ENCODE assay signal across 25 cellular contexts in the genomic region with DNA sequence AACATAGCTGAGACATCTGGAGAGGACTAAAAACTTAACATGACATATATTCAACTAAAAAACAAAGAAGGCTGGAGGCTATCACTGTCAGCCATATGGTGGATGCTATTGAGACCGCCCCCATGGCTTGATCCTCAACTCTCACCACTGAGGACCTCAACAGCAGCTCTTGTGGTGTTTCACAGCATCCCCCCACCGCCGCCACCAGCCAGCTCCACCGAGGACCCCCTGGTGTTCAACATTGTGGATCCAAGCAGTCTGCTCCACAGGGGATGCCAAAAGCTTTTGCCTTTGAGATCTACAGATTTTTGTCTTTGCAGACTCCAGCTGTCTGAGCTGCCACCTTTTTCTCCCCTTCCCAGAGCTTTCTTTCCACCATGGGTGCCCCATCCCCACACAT.
"Had no signal": no experiment of that assay in that cellular context is flagged by ENCODE, and none has a peak within 500 bp of the region (broad histone marks: within the 10 kb centered on the region; RNA-seq: fewer than 3 reads in every experiment).

No MANE protein-coding gene starts in this region.

- H3K27ac Mint-ChIP-seq: activated CD4-positive, alpha-beta memory T cell treated with anti-CD3 and anti-CD28 coated beads, Interleukin-2, amount 10 ng/mL, durations not matched to agents 7 days and 5 days; activated CD4-positive, alpha-beta T cell treated with anti-CD3 and anti-CD28 coated beads for 36 hours; activated naive CD4-positive, alpha-beta T cell treated with anti-CD3 and anti-CD28 coated beads, Interleukin-2, amount 10 ng/mL, durations not matched to agents 7 days and 5 days; activated naive CD8-positive, alpha-beta T cell treated with anti-CD3 and anti-CD28 coated beads for 36 hours; activated T-helper 17 cell treated with anti-CD3 and anti-CD28 coated beads, Interleukin-2, amount 50 U/mL, for 72 hours; T-helper 17 cell had no signal

- H3K4me1 ChIP-seq: adrenal gland had no signal

- H3K27me3 ChIP-seq: adrenal gland had no signal

- DNase-seq: activated CD4-positive, alpha-beta memory T cell treated with anti-CD3 and anti-CD28 coated beads, Interleukin-2, amount 10 ng/mL, durations not matched to agents 7 days and 5 days; activated CD4-positive, alpha-beta T cell treated with anti-CD3 and anti-CD28 coated beads for 36 hours; activated CD4-positive, alpha-beta T cell treated with anti-CD3 and anti-CD28 coated beads, Interleukin-2, amount 50 U/mL, for 1 hour; activated gamma-delta T cell; activated naive CD4-positive, alpha-beta T cell treated with anti-CD3 and anti-CD28 coated beads, Interleukin-2, amount 10 ng/mL, durations not matched to agents 7 days and 5 days; activated naive CD8-positive, alpha-beta T cell treated with anti-CD3 and anti-CD28 coated beads for 36 hours; activated T-cell treated with anti-CD3 and anti-CD28 coated beads for 4 hours; activated T-cell treated with anti-CD3 and anti-CD28 coated beads, Interleukin-2, amount 50 U/mL, for 48 hours; adrenal gland; anterior cingulate cortex; Karpas-422; MM.1S; NCI-H1105; NCI-H1436; NCI-H1694 treated with DMSO at 0.1 percent for 48 hours; NCI-H2029 treated with DMSO at 0.1 percent for 48 hours; NCI-H345; NCI-H510A; NCI-H526 treated with DMSO at 0.1 percent for 48 hours; NCI-H82; SIG-M5; T-helper 17 cell; T1000 had no signal

- H3K27ac ChIP-seq: adrenal gland, VCaP had no signal

- H3K4me1 Mint-ChIP-seq: activated CD4-positive, alpha-beta memory T cell treated with anti-CD3 and anti-CD28 coated beads, Interleukin-2, amount 10 ng/mL, durations not matched to agents 7 days and 5 days; activated CD4-positive, alpha-beta T cell treated with anti-CD3 and anti-CD28 coated beads for 36 hours; activated naive CD4-positive, alpha-beta T cell treated with anti-CD3 and anti-CD28 coated beads, Interleukin-2, amount 10 ng/mL, durations not matched to agents 7 days and 5 days; activated naive CD8-positive, alpha-beta T cell treated with anti-CD3 and anti-CD28 coated beads for 36 hours; activated T-helper 17 cell treated with anti-CD3 and anti-CD28 coated beads, Interleukin-2, amount 50 U/mL, for 72 hours; T-helper 17 cell had no signal

- H3K4me3 ChIP-seq: adrenal gland had no signal

- H3K36me3 Mint-ChIP-seq: activated naive CD4-positive, alpha-beta T cell treated with anti-CD3 and anti-CD28 coated beads, Interleukin-2, amount 10 ng/mL, durations not matched to agents 7 days and 5 days; activated naive CD8-positive, alpha-beta T cell treated with anti-CD3 and anti-CD28 coated beads for 36 hours had no signal

- H3K36me3 ChIP-seq: adrenal gland had no signal

- H3K27me3 Mint-ChIP-seq: activated CD4-positive, alpha-beta memory T cell treated with anti-CD3 and anti-CD28 coated beads, Interleukin-2, amount 10 ng/mL, durations not matched to agents 7 days and 5 days; activated naive CD4-positive, alpha-beta T cell treated with anti-CD3 and anti-CD28 coated beads, Interleukin-2, amount 10 ng/mL, durations not matched to agents 7 days and 5 days had no signal

- ATAC-seq: activated CD4-positive, alpha-beta T cell treated with anti-CD3 and anti-CD28 coated beads for 36 hours; activated T-helper 17 cell treated with anti-CD3 and anti-CD28 coated beads, Interleukin-2, amount 50 U/mL, for 72 hours; T-helper 17 cell had no signal

- H3K9me3 ChIP-seq: adrenal gland had no signal

- H3K4me3 Mint-ChIP-seq: activated CD4-positive, alpha-beta memory T cell treated with anti-CD3 and anti-CD28 coated beads, Interleukin-2, amount 10 ng/mL, durations not matched to agents 7 days and 5 days; activated CD4-positive, alpha-beta T cell treated with anti-CD3 and anti-CD28 coated beads for 36 hours; activated naive CD4-positive, alpha-beta T cell treated with anti-CD3 and anti-CD28 coated beads, Interleukin-2, amount 10 ng/mL, durations not matched to agents 7 days and 5 days; activated naive CD8-positive, alpha-beta T cell treated with anti-CD3 and anti-CD28 coated beads for 36 hours; activated T-helper 17 cell treated with anti-CD3 and anti-CD28 coated beads, Interleukin-2, amount 50 U/mL, for 72 hours; T-helper 17 cell had no signal

- H3K9me3 Mint-ChIP-seq: activated naive CD4-positive, alpha-beta T cell treated with anti-CD3 and anti-CD28 coated beads, Interleukin-2, amount 10 ng/mL, durations not matched to agents 7 days and 5 days had no signal
